In the genomic region with DNA sequence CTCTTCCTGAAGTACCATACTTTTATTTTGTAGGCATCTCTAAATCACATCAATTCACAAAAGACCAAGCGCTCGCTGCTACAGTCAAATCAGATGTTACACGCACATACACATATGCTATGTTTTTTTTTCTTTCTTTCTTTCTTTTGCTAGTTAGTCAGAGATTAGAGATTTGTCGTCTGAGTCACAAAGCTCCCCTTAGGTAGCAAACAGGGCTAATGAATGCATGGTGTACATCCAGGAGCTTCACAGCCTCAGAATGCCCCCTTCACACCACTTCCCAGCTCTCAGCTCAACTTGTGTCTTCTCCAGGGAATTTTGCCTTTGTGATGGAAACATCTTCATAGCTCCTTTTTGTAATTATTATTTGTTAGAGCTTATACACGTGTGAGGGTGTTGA, we compare ENCODE assay signal across 10 cellular contexts.
"Had no signal": no experiment of that assay in that cellular context is flagged by ENCODE, and none has a peak within 500 bp of the region (broad histone marks: within the 10 kb centered on the region; RNA-seq: fewer than 3 reads in every experiment).

No MANE protein-coding gene starts in this region.

- ATAC-seq: HCT116, HepG2 had no signal

- H3K9ac ChIP-seq: GM23248 had no signal

- H3K27ac ChIP-seq: GM23248, HL-60 had no signal

- FAIRE-seq: HepG2 had no signal

- H3K9me3 ChIP-seq: HAP-1 had no signal

- DNase-seq: GM23248, GOT3, H7, HFFc6, KBM-7 had no signal

- H3K4me1 ChIP-seq: HAP-1 had no signal

- H3K4me3 ChIP-seq: GM23248, HAP-1 had no signal

- H2AFZ ChIP-seq: GM23248 had no signal

- H3K4me3 Mint-ChIP-seq: HFFc6, IgD-negative memory B cell had no signal

- H3K36me3 ChIP-seq: HAP-1 had no signal

- H3K4me1 Mint-ChIP-seq: IgD-negative memory B cell had no signal

- H3K27me3 Mint-ChIP-seq: IgD-negative memory B cell had no signal

- H3K27ac Mint-ChIP-seq: HFFc6, IgD-negative memory B cell had no signal

- H3K36me3 Mint-ChIP-seq: IgD-negative memory B cell had no signal
